In genomic region chr9:75087824-75088645, GRCh38 we compare ENCODE assay signal across 1 cellular context.
TF ChIP-seq lines count a peak whose summit lies in the region.

NMRK1 (minus strand) TSS chr9:75088155; CDS start chr9:75083115, 5,040 bp downstream.
A gene with protein sequence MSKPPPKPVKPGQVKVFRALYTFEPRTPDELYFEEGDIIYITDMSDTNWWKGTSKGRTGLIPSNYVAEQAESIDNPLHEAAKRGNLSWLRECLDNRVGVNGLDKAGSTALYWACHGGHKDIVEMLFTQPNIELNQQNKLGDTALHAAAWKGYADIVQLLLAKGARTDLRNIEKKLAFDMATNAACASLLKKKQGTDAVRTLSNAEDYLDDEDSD (plus strand): TSS chr9:75088514. CDS start chr9:75088693, 179 bp downstream.

TF ChIP-seq in HepG2, 621 proteins besides CTCF, POLR2A, EP300 and RAD21 (continued from another document and continues in another):
- TF ChIP-seq, protein P1, sequence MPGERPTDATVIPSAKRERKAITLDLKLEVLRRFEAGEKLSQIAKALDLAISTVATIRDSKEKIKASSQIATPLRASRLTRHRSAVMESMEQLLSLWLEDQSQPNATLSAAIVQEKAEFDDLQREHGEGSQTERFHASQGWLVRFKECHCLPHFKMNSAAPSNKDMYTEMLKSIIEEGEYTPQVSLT (CRISPR knock-in tag; IDR thresholded peaks at IDR 0.05; ENCODE audit: borderline replicate concordance, low read depth): no peak
- TF ChIP-seq ZNF205 (CRISPR knock-in tag; IDR thresholded peaks at IDR 0.05) (peak; percentile 38), PHF20 (CRISPR knock-in tag; IDR thresholded peaks at IDR 0.05) (peak; percentile 26), ZNF652 (CRISPR knock-in tag; IDR thresholded peaks at IDR 0.05; ENCODE audit: borderline replicate concordance, low read depth) (no peak), TP53 (CRISPR knock-in tag; conservative IDR thresholded peaks at IDR 0.05) (no peak), ZNF18 (CRISPR knock-in tag; IDR thresholded peaks at IDR 0.05; ENCODE audit: insufficient replicate concordance) (peak; percentile 0), POLR2AphosphoS5 (IDR thresholded peaks at IDR 0.05; ENCODE audit: low read depth, low read length) (peak; percentile 42; the same call in 1 of the 2 replicates), ZNF883 (CRISPR knock-in tag; IDR thresholded peaks at IDR 0.05; ENCODE audit: not compliant biosample characterization) (peak; percentile 44), FOXK2 (IDR thresholded peaks at IDR 0.05) (no peak), CCDC6 (CRISPR knock-in tag; IDR thresholded peaks at IDR 0.05) (peak; percentile 28; the same call in 1 of the 2 replicates), KDM5A (IDR thresholded peaks at IDR 0.05; ENCODE audit: borderline replicate concordance, low read length) (peak; percentile 30; the same call in 1 of the 2 replicates), ARID2 (CRISPR knock-in tag; IDR thresholded peaks at IDR 0.05; ENCODE audit: borderline replicate concordance) (no peak), TAF15 (IDR thresholded peaks at IDR 0.05; ENCODE audit: low read depth, low read length, poor library complexity, severe bottlenecking) (no peak), E2F1 (CRISPR knock-in tag; IDR thresholded peaks at IDR 0.05) (no peak), ZSCAN25 (CRISPR knock-in tag; IDR thresholded peaks at IDR 0.05) (peak; percentile 40; the same call in 1 of the 2 replicates), ZNF773 (CRISPR knock-in tag; IDR thresholded peaks at IDR 0.05; ENCODE audit: borderline replicate concordance) (0 out of 2 replicates have a peak, but pooled peaks have one; percentile 56), WIZ (CRISPR knock-in tag; IDR thresholded peaks at IDR 0.05) (0 out of 2 replicates have a peak, but pooled peaks have one; percentile 27), ZNF782 (CRISPR knock-in tag; IDR thresholded peaks at IDR 0.05; ENCODE audit: borderline replicate concordance) (no peak), POGZ (CRISPR knock-in tag; IDR thresholded peaks at IDR 0.05) (peak; percentile 51; the same call in 1 of the 2 replicates), E2F5 (CRISPR knock-in tag; conservative IDR thresholded peaks at IDR 0.05) (no peak), ZNF563 (CRISPR knock-in tag; IDR thresholded peaks at IDR 0.05) (peak; percentile 27; the same call in 1 of the 2 replicates), SPEN (CRISPR knock-in tag; IDR thresholded peaks at IDR 0.05; ENCODE audit: low read depth) (peak; percentile 28; the same call in 1 of the 2 replicates), ZNF790 (CRISPR knock-in tag; IDR thresholded peaks at IDR 0.05; ENCODE audit: borderline replicate concordance) (no peak), MIER3 (CRISPR knock-in tag; IDR thresholded peaks at IDR 0.05; ENCODE audit: borderline replicate concordance) (no peak), FOSL2 (CRISPR knock-in tag; IDR thresholded peaks at IDR 0.05) (0 out of 2 replicates have a peak, but pooled peaks have one; percentile 6), RXRA (CRISPR knock-in tag; IDR thresholded peaks at IDR 0.05) (peak; percentile 55; the same call in 1 of the 2 replicates), DPF2 (CRISPR knock-in tag; IDR thresholded peaks at IDR 0.05; ENCODE audit: borderline replicate concordance, low read depth) (no peak), ZNF574 (CRISPR knock-in tag; IDR thresholded peaks at IDR 0.05) (peak; percentile 33), ZNF263 (CRISPR knock-in tag; IDR thresholded peaks at IDR 0.05) (peak; percentile 60; the same call in 1 of the 2 replicates), KLF12 (CRISPR knock-in tag; IDR thresholded peaks at IDR 0.05; ENCODE audit: borderline replicate concordance) (peak; percentile 30; the same call in 1 of the 2 replicates), SIN3A (IDR thresholded peaks at IDR 0.05; ENCODE audit: borderline replicate concordance, low read depth, low read length) (peak; percentile 57; the same call in 1 of the 2 replicates), ZNF362 (CRISPR knock-in tag; IDR thresholded peaks at IDR 0.05; ENCODE audit: borderline replicate concordance) (no peak; the same call in 1 of the 2 replicates)
- TF ChIP-seq, protein P2, sequence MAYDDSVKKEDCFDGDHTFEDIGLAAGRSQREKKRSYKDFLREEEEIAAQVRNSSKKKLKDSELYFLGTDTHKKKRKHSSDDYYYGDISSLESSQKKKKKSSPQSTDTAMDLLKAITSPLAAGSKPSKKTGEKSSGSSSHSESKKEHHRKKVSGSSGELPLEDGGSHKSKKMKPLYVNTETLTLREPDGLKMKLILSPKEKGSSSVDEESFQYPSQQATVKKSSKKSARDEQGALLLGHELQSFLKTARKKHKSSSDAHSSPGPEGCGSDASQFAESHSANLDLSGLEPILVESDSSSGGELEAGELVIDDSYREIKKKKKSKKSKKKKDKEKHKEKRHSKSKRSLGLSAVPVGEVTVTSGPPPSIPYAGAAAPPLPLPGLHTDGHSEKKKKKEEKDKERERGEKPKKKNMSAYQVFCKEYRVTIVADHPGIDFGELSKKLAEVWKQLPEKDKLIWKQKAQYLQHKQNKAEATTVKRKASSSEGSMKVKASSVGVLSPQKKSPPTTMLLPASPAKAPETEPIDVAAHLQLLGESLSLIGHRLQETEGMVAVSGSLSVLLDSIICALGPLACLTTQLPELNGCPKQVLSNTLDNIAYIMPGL (CRISPR knock-in tag; IDR thresholded peaks at IDR 0.05; ENCODE audit: borderline replicate concordance in 1 of 2, low read depth in 1 of 2): peak in 1 of 2 experiments; percentile 63; a peak in 2 of 4 replicates
- TF ChIP-seq, protein P3, sequence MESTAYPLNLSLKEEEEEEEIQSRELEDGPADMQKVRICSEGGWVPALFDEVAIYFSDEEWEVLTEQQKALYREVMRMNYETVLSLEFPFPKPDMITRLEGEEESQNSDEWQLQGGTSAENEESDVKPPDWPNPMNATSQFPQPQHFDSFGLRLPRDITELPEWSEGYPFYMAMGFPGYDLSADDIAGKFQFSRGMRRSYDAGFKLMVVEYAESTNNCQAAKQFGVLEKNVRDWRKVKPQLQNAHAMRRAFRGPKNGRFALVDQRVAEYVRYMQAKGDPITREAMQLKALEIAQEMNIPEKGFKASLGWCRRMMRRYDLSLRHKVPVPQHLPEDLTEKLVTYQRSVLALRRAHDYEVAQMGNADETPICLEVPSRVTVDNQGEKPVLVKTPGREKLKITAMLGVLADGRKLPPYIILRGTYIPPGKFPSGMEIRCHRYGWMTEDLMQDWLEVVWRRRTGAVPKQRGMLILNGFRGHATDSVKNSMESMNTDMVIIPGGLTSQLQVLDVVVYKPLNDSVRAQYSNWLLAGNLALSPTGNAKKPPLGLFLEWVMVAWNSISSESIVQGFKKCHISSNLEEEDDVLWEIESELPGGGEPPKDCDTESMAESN (CRISPR knock-in tag; conservative IDR thresholded peaks at IDR 0.05): peak; percentile 69; the same call in 1 of the 2 replicates
- TF ChIP-seq, protein P4, sequence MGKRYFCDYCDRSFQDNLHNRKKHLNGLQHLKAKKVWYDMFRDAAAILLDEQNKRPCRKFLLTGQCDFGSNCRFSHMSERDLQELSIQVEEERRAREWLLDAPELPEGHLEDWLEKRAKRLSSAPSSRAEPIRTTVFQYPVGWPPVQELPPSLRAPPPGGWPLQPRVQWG (CRISPR knock-in tag; IDR thresholded peaks at IDR 0.05; ENCODE audit: borderline replicate concordance, low read depth): no peak
- TF ChIP-seq, protein P5, sequence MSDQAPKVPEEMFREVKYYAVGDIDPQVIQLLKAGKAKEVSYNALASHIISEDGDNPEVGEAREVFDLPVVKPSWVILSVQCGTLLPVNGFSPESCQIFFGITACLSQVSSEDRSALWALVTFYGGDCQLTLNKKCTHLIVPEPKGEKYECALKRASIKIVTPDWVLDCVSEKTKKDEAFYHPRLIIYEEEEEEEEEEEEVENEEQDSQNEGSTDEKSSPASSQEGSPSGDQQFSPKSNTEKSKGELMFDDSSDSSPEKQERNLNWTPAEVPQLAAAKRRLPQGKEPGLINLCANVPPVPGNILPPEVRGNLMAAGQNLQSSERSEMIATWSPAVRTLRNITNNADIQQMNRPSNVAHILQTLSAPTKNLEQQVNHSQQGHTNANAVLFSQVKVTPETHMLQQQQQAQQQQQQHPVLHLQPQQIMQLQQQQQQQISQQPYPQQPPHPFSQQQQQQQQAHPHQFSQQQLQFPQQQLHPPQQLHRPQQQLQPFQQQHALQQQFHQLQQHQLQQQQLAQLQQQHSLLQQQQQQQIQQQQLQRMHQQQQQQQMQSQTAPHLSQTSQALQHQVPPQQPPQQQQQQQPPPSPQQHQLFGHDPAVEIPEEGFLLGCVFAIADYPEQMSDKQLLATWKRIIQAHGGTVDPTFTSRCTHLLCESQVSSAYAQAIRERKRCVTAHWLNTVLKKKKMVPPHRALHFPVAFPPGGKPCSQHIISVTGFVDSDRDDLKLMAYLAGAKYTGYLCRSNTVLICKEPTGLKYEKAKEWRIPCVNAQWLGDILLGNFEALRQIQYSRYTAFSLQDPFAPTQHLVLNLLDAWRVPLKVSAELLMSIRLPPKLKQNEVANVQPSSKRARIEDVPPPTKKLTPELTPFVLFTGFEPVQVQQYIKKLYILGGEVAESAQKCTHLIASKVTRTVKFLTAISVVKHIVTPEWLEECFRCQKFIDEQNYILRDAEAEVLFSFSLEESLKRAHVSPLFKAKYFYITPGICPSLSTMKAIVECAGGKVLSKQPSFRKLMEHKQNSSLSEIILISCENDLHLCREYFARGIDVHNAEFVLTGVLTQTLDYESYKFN (CRISPR knock-in tag; conservative IDR thresholded peaks at IDR 0.05): peak; percentile 39
